Comparison of ENCODE assay signal across 14 cellular contexts in genomic region chr4:84146300-84146942, GRCh38.
DNase-seq lines count a peak whose midpoint lies in the region; ATAC-seq and TF ChIP-seq lines count a peak whose summit lies in the region.
"Had no signal": no experiment of that assay in that cellular context is flagged by ENCODE, and none has a peak within 500 bp of the region (broad histone marks: within the 10 kb centered on the region; RNA-seq: fewer than 3 reads in every experiment).

No MANE protein-coding gene starts in this region.

- H3K4me3 Mint-ChIP-seq in T-helper 17 cell (peak overlapping the region; percentile 10), nephron progenitor cell (no peak overlapping the region)

- no peak for TF ChIP-seq CTCF in nephron progenitor cell (IDR thresholded peaks at IDR 0.05)

- H3K36me3 Mint-ChIP-seq in T-helper 17 cell (ENCODE audit: low read depth): no peaks in the 10 kb centered on the region
- H3K36me3 Mint-ChIP-seq in nephron progenitor cell (ENCODE audit: low read depth): no peaks in the 10 kb centered on the region

- peaks cover 12% of the 10 kb centered on the region for H3K4me1 Mint-ChIP-seq in T-helper 17 cell
- H3K4me1 Mint-ChIP-seq in nephron progenitor cell: peaks cover under 1% of the 10 kb centered on the region

- H3K27me3 Mint-ChIP-seq in T-helper 17 cell (no peaks in the 10 kb centered on the region), nephron progenitor cell (ENCODE audit: low read depth, poor library complexity) (peaks cover 4% of the 10 kb centered on the region)

- H3K27ac Mint-ChIP-seq in T-helper 17 cell (peak overlapping the region; percentile 6), nephron progenitor cell (no peak overlapping the region)

- no peaks in the 10 kb centered on the region for H3K9me3 ChIP-seq in T-helper 17 cell (ENCODE audit: control insufficient read depth, low read length, poor library complexity, severe bottlenecking)
- H3K9me3 ChIP-seq: BLaER1 had no signal

- H3K9me3 Mint-ChIP-seq in nephron progenitor cell: peaks cover 5% of the 10 kb centered on the region

- ATAC-seq in GM18511 (IDR thresholded peaks at IDR 0.05; ENCODE audit: unreplicated experiment): peak; percentile 84
- ATAC-seq in GM21423 (IDR thresholded peaks at IDR 0.05; ENCODE audit: unreplicated experiment): peak; percentile 70
- peak; percentile 73 for ATAC-seq in HG03159 (IDR thresholded peaks at IDR 0.05; ENCODE audit: unreplicated experiment)
- no peak for ATAC-seq in T-helper 17 cell
- ATAC-seq: esophagus mucosa, SK-N-SH treated with all-trans-retinoic acid at 6 μM for 48 hours had no signal

- DNase-seq in T-helper 17 cell (no peak), mucosa of gallbladder (ENCODE audit: low spot score) (no peak), UCSD-AML1 (lab: John Stamatoyannopoulos, UW; ENCODE audit: unreplicated experiment) (no peak), H4 (ENCODE audit: low spot score) (no peak), nephron progenitor cell (no peak)
- DNase-seq: GF-D8; NCI-H2029; NK-92 treated with Interleukin-12 subunit alpha and Interleukin-12 subunit beta, amount 100 ng/mL, for 24 hours had no signal
